ENCODE assay signal across 11 cellular contexts in genomic region chr1:198199105-198199504, GRCh38. TPM values are rescaled to one million over a fixed set of nuclear protein-coding genes. Genes with fewer than 3 reads are reported as not detected.
DNase-seq lines count a peak whose midpoint lies in the region; ATAC-seq, FAIRE-seq and TF ChIP-seq lines count a peak whose summit lies in the region.
"Had no signal": no experiment of that assay in that cellular context is flagged by ENCODE, and none has a peak within 500 bp of the region (broad histone marks: within the 10 kb centered on the region; RNA-seq: fewer than 3 reads in every experiment).

No MANE protein-coding gene starts in this region.

- POLR2A ChIA-PET in GM12878 (lab: Charles Lee), result interaction anchor here (0.6 kb wide), 1 partner anchor 975 kb away, joined by 3 read pairs; no protein-coding TSS in a partner anchor

- H3K27ac ChIP-seq in GM12878 (ENCODE audit: control insufficient read depth, insufficient read depth) (no peak overlapping the region), spleen (no peak overlapping the region)
- H3K27ac ChIP-seq: tibial nerve had no signal

- no peak for TF ChIP-seq CTCF in GM20000 (IDR thresholded peaks at IDR 0.05; ENCODE audit: extremely low read depth, missing control alignments)
- no peak for TF ChIP-seq CTCF in GM12878 (IDR thresholded peaks at IDR 0.05 in 2 of 3, conservative IDR thresholded peaks at IDR 0.05 in 1 of 3; ENCODE audit: control insufficient read depth in 2 of 3, extremely low read depth in 1 of 3, insufficient read depth in 1 of 3, low read depth in 3 of 3, low read length in 3 of 3)
- TF ChIP-seq CTCF in spleen (IDR thresholded peaks at IDR 0.05 in 8 of 11, conservative IDR thresholded peaks at IDR 0.05 in 3 of 11), result no peak

- H3K36me3 ChIP-seq in GM12878 (ENCODE audit: control insufficient read depth in 2 of 2, insufficient read depth in 2 of 2, low read length in 1 of 2) (no peaks in the 10 kb centered on the region), spleen (no peaks in the 10 kb centered on the region)
- H3K36me3 ChIP-seq: tibial nerve had no signal

- TF ChIP-seq POLR2A in GM12878 (IDR thresholded peaks at IDR 0.05; ENCODE audit: low read depth, low read length) (no peak), spleen (IDR thresholded peaks at IDR 0.05) (no peak)

- no peak for TF ChIP-seq EP300 in GM12878 (IDR thresholded peaks at IDR 0.05; ENCODE audit: borderline replicate concordance in 1 of 2, control insufficient read depth in 1 of 2, low read depth in 2 of 2, low read length in 2 of 2)

- peak; percentile 52 for ATAC-seq in GM18499 (IDR thresholded peaks at IDR 0.05; ENCODE audit: insufficient read depth, unreplicated experiment)
- peak; percentile 72 for ATAC-seq in HG03139 (IDR thresholded peaks at IDR 0.05; ENCODE audit: unreplicated experiment)
- ATAC-seq in GM12878, result peak; percentile 78

- H2AFZ ChIP-seq in GM12878 (ENCODE audit: control insufficient read depth, low read depth, low read length), result no peak overlapping the region

- no peak overlapping the region for H3K4me3 ChIP-seq in GM12878
- no peak overlapping the region for H3K4me3 ChIP-seq in spleen
- H3K4me3 ChIP-seq: tibial nerve had no signal

- peaks cover 12% of the 10 kb centered on the region for H3K4me1 ChIP-seq in GM12878 (ENCODE audit: control insufficient read depth, insufficient read depth, low read length)
- peaks cover 0 to 92% (median 50%) of the 10 kb centered on the region in 6 donors for H3K4me1 ChIP-seq in spleen

- H3K9me3 ChIP-seq in GM12878 (replicated peaks; ENCODE audit: control insufficient read depth, insufficient read depth, low read length) (no peaks in the 10 kb centered on the region; the same call in 2 of the 3 replicates), spleen (no peaks in the 10 kb centered on the region)
- H3K9me3 ChIP-seq: tibial nerve had no signal

- SMC1A ChIA-PET in GM12878 (lab: Charles Lee; ENCODE audit: uncharacterized antibody, unreplicated experiment), result interaction anchor here (0.7 to 1.7 kb wide), 14 partner anchors 10 to 121 kb away, joined by 3 to 6 read pairs (median 3); no protein-coding TSS in a partner anchor

- H3K27me3 ChIP-seq in GM12878 (replicated peaks in 1 of 2; ENCODE audit: control insufficient read depth in 2 of 2, insufficient read depth in 2 of 2, low read length in 1 of 2) (no peaks in the 10 kb centered on the region), spleen (replicated peaks in 1 of 7) (no peaks in the 10 kb centered on the region)
- H3K27me3 ChIP-seq: tibial nerve had no signal

- DNase-seq in GM20000 (ENCODE audit: low spot score) (peak; percentile 8), GM12878 (ENCODE audit: low read depth, low spot score) (no peak), NCI-H1436 (lab: John Stamatoyannopoulos, UW) (no peak), spleen (no peak), kidney glomerular epithelial cell (lab: John Stamatoyannopoulos, UW) (no peak)
- no peak for DNase-seq in activated CD8-positive, alpha-beta memory T cell treated with anti-CD3 and anti-CD28 coated beads for 24 hours
- DNase-seq: aorta, NCI-H2227 treated with DMSO at 0.1 percent for 48 hours had no signal

- H3K79me2 ChIP-seq in GM12878 (ENCODE audit: control insufficient read depth, insufficient read depth, low read length), result peaks cover 3% of the 10 kb centered on the region

- in situ Hi-C loops in GM12878 (cut with MboI), result no loop called here

- CTCF ChIA-PET in GM12878 (lab: Yijun Ruan, JAX), result interaction anchor here (0.8 to 1.5 kb wide), 3 partner anchors 11 to 31 kb away, joined by 3 to 4 read pairs (median 4); no protein-coding TSS in a partner anchor

- no peak overlapping the region for H3K4me2 ChIP-seq in GM12878 (ENCODE audit: control insufficient read depth, insufficient read depth)

- no peak for TF ChIP-seq RAD21 in GM12878 (IDR thresholded peaks at IDR 0.05; ENCODE audit: insufficient read depth, low read depth, low read length)

- peak; percentile 31 for FAIRE-seq in GM12878 (lab: Jason Lieb, UNC)

- RAD21 ChIA-PET in GM12878 (lab: Charles Lee; ENCODE audit: unreplicated experiment), result interaction anchor here (1.0 to 1.5 kb wide), 3 partner anchors 11 to 31 kb away, joined by 3 read pairs; no protein-coding TSS in a partner anchor

- no TSS peak for BruUV-seq in GM12878 (replicated peaks; lab: Mats Ljungman, UMichigan)

- H3K9ac ChIP-seq in GM12878 (ENCODE audit: control insufficient read depth, insufficient read depth, low read length), result no peak overlapping the region

- H4K20me1 ChIP-seq in GM12878 (ENCODE audit: control insufficient read depth, insufficient read depth), result no peaks in the 10 kb centered on the region

- intact Hi-C loops in GM12878 (cut with micrococcal nuclease; ENCODE audit: unreplicated experiment) (no loop called here), spleen (cut with DNase I; ENCODE audit: low total_unique reads) (no loop called here)

TF ChIP-seq in GM12878, 131 proteins besides CTCF, POLR2A, EP300 and RAD21:
- TF ChIP-seq MYC (IDR thresholded peaks at IDR 0.05; ENCODE audit: insufficient read depth, insufficient read length, insufficient replicate concordance, low read length, severe bottlenecking), result no peak
- TF ChIP-seq, protein P1, sequence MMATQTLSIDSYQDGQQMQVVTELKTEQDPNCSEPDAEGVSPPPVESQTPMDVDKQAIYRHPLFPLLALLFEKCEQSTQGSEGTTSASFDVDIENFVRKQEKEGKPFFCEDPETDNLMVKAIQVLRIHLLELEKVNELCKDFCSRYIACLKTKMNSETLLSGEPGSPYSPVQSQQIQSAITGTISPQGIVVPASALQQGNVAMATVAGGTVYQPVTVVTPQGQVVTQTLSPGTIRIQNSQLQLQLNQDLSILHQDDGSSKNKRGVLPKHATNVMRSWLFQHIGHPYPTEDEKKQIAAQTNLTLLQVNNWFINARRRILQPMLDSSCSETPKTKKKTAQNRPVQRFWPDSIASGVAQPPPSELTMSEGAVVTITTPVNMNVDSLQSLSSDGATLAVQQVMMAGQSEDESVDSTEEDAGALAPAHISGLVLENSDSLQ (IDR thresholded peaks at IDR 0.05), result no peak
- no peak for TF ChIP-seq STAT3 (IDR thresholded peaks at IDR 0.05; ENCODE audit: low read depth, low read length)
- TF ChIP-seq DPF2 (IDR thresholded peaks at IDR 0.05), result no peak
- TF ChIP-seq ATF3 (IDR thresholded peaks at IDR 0.05; ENCODE audit: borderline replicate concordance, extremely low read depth, low read depth, low read length), result no peak
- TF ChIP-seq BHLHE40 (IDR thresholded peaks at IDR 0.05; ENCODE audit: borderline replicate concordance in 1 of 2, low read depth in 2 of 2, low read length in 1 of 2), result no peak
- peak; percentile 49 for TF ChIP-seq MEF2B (IDR thresholded peaks at IDR 0.05; ENCODE audit: partially characterized antibody, poor library complexity, severe bottlenecking)
- peak; percentile 78 for TF ChIP-seq TCF12 (IDR thresholded peaks at IDR 0.05; ENCODE audit: low read depth, low read length)
- TF ChIP-seq SIX5 (IDR thresholded peaks at IDR 0.05; ENCODE audit: low read depth, low read length, severe bottlenecking), result no peak
- TF ChIP-seq, protein P2, sequence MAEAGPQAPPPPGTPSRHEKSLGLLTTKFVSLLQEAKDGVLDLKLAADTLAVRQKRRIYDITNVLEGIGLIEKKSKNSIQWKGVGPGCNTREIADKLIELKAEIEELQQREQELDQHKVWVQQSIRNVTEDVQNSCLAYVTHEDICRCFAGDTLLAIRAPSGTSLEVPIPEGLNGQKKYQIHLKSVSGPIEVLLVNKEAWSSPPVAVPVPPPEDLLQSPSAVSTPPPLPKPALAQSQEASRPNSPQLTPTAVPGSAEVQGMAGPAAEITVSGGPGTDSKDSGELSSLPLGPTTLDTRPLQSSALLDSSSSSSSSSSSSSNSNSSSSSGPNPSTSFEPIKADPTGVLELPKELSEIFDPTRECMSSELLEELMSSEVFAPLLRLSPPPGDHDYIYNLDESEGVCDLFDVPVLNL (IDR thresholded peaks at IDR 0.05; ENCODE audit: low read depth, low read length), result no peak
- no peak for TF ChIP-seq SMARCA5 (IDR thresholded peaks at IDR 0.05)
- TF ChIP-seq SIN3A (IDR thresholded peaks at IDR 0.05; ENCODE audit: low read depth, low read length), result no peak
- TF ChIP-seq RUNX3 (IDR thresholded peaks at IDR 0.05; ENCODE audit: low read length), result peak; percentile 35; the same call in 1 of the 2 replicates

RNA-seq across cellular contexts. Expression of gene NEK7, which starts 42.3 kb away (rescaled TPM):
- 33.9 and 40.9 TPM in 2 replicates for total RNA-seq in GM12878 (2013; cell fraction: nucleolus; rRNA removed)
- total RNA-seq in GM12878 (2014; rRNA removed), result 23.5 and 25.0 TPM in 2 replicates
- 24.6 and 26.4 TPM in 2 replicates for total RNA-seq in GM12878 (2014; rRNA removed; fragmentation: Illumina TruSeq; extraction: Trizol)
- 28.4 and 31.5 TPM in 2 replicates for total RNA-seq in GM12878 (2021)
- polyA plus RNA-seq in GM12878 (2011; ENCODE audit: low read depth), result 5.9 TPM
- polyA plus RNA-seq in GM12878 (2011; rRNA removed), result 77.7 and 106 TPM in 2 replicates
- polyA plus RNA-seq in GM12878 (2011; cell fraction: cytosol; rRNA removed), result 38.8 and 41.7 TPM in 2 replicates
- polyA plus RNA-seq in GM12878 (2011; cell fraction: nucleus; rRNA removed), result 31.0 and 37.9 TPM in 2 replicates
- 13.1 and 16.3 TPM in 2 replicates for polyA plus RNA-seq in GM12878 (2012)
- 23.4 and 24.9 TPM in 2 replicates for polyA plus RNA-seq in GM12878 (2014; fragmentation: Illumina TruSeq; extraction: Trizol)
- 1 to 10 TPM; 9.4 to 9.9 TPM for polyA plus RNA-seq in GM12878 (2014; fragmentation: Nextera tagmentation; extraction: Ambion mirVana)
- polyA plus RNA-seq in GM12878 (2014; rRNA removed), result 14.5 and 17.4 TPM in 2 replicates
- polyA plus RNA-seq in GM12878 (2016; fragmentation: Nextera tagmentation; extraction: Ambion mirVana), result 10 to 100 TPM; 17.0 to 34.8 TPM
- polyA minus RNA-seq in GM12878 (2011; rRNA and poly(A)+ RNA removed), result 71.1 and 138 TPM in 2 replicates
- polyA minus RNA-seq in GM12878 (2011; cell fraction: cytosol; rRNA and poly(A)+ RNA removed), result 30.9 and 41.6 TPM in 2 replicates
- polyA minus RNA-seq in GM12878 (2011; cell fraction: nucleus; rRNA and poly(A)+ RNA removed), result 20.1 and 37.7 TPM in 2 replicates
- 100 to 1,000 TPM in 3 of 7 donors, 10 to 100 TPM in 4; 65.7 to 120 (median 80.7) TPM for total RNA-seq in spleen
- polyA plus RNA-seq in spleen, result 10 to 100 TPM; 16.9 to 24.5 (median 17.9) TPM
